In genomic region chr13:39967199-39967959, GRCh38 we compare ENCODE assay signal across 24 cellular contexts.
"Had no signal": no experiment of that assay in that cellular context is flagged by ENCODE, and none has a peak within 500 bp of the region (broad histone marks: within the 10 kb centered on the region; RNA-seq: fewer than 3 reads in every experiment).

No MANE protein-coding gene starts in this region.

- H3K9me3 ChIP-seq: esophagus squamous epithelium, psoas muscle, spleen, stomach, thoracic aorta, transverse colon had no signal

- FAIRE-seq: endometrium, kidney had no signal

- H3K9ac ChIP-seq: parathyroid adenoma had no signal

- H3K4me1 ChIP-seq: esophagus squamous epithelium, parathyroid adenoma, psoas muscle, spleen, stomach, transverse colon had no signal

- ATAC-seq: foreskin keratinocyte; left colon; naive thymus-derived CD4-positive, alpha-beta T cell; psoas muscle; sciatic nerve; stimulated activated memory B cell treated with anti-CD40 and anti-IgM and Interleukin-4, amounts not matched to agents 10 μg/mL and 1 μg/mL and 100 μg/mL, for 72 hours had no signal

- DNase-seq: cortex of kidney; effector memory CD4-positive, alpha-beta T cell; esophagus squamous epithelium; foreskin keratinocyte; head of caudate nucleus; kidney; left colon; mesendoderm; naive thymus-derived CD4-positive, alpha-beta T cell; nephron progenitor cell; psoas muscle; spleen; stimulated activated CD4-positive, alpha-beta T cell treated with anti-CD3 and anti-CD28 coated beads, Interleukin-15, amount 100 ng/mL, for 24 hours; stimulated activated CD4-positive, alpha-beta T cell treated with anti-CD3 and anti-CD28 coated beads, Interleukin-1b, Interleukin-23, amount 100 ng/mL, for 48 hours; stimulated activated CD4-positive, alpha-beta T cell treated with anti-CD3 and anti-CD28 coated beads, Interleukin-4, amount 100 ng/mL, for 24 hours; stomach; substantia nigra; transverse colon had no signal

- H3K36me3 ChIP-seq: esophagus squamous epithelium, spleen, stomach, thoracic aorta, transverse colon had no signal

- H3K27me3 ChIP-seq: esophagus squamous epithelium, foreskin keratinocyte, hepatocyte, spleen, stomach, transverse colon had no signal

- H2AFZ ChIP-seq: hepatocyte, parathyroid adenoma had no signal

- H3K79me2 ChIP-seq: hepatocyte, parathyroid adenoma had no signal

- H3K4me2 ChIP-seq: hepatocyte had no signal

- H3K4me3 ChIP-seq: esophagus squamous epithelium, hepatocyte, psoas muscle, spleen, stomach, thoracic aorta, transverse colon had no signal

- H3K27ac ChIP-seq: esophagus squamous epithelium, foreskin keratinocyte, hepatocyte, parathyroid adenoma, psoas muscle, spleen, stomach, thoracic aorta, transverse colon had no signal
